In genomic region chr9:92138157-92138959, GRCh38 we compare ENCODE assay signal across 8 cellular contexts. TPM values are rescaled to one million over a fixed set of nuclear protein-coding genes. Genes with fewer than 3 reads are reported as not detected.
DNase-seq lines count a peak whose midpoint lies in the region; ATAC-seq and TF ChIP-seq lines count a peak whose summit lies in the region.

No MANE protein-coding gene starts in this region.

- no peak overlapping the region for H4K8ac ChIP-seq in H9 (replicated peaks; ENCODE audit: insufficient read length, low read depth, low read length)

- H3K56ac ChIP-seq in H9 (ENCODE audit: insufficient read length, low read depth, low read length): no peak overlapping the region

- H3T11ph ChIP-seq in H9 (ENCODE audit: low read length): no peak overlapping the region

- WGBS in H9 (ENCODE audit: extremely low coverage, insufficient read length, low lambda C conversion rate): no CpG with 5 or more reads among the region's 22 CpGs
- WGBS in testis, 2 donors: 59 to 82% methylated on average over 7 to 21 of the region's 22 CpGs

- no peak for TF ChIP-seq POLR2A in testis (IDR thresholded peaks at IDR 0.05)

- no peak overlapping the region for H2BK20ac ChIP-seq in H9 (ENCODE audit: low read depth, low read length, poor library complexity, severe bottlenecking)

- peaks cover 0 to 2% (median 0%) of the 10 kb centered on the region in 3 experiments; a peak in 1 of 7 replicates for H3K36me3 Mint-ChIP-seq in H9 (ENCODE audit: insufficient read depth in 1 of 3, low read depth in 3 of 3)
- H3K36me3 Mint-ChIP-seq in activated T-cell treated with anti-CD3 and anti-CD28 coated beads, Interleukin-2, amount 50 U/mL, for 72 hours (ENCODE audit: insufficient read depth in 2 of 2): no peaks in the 10 kb centered on the region

- H2BK5ac ChIP-seq in H9 (ENCODE audit: insufficient read length, low read length): no peak overlapping the region

- no peak overlapping the region for H2BK12ac ChIP-seq in H9 (ENCODE audit: insufficient read length, low read depth, low read length)

- peak; percentile 86 for DNase-seq in H9
- DNase-seq in OCI-M1 (lab: John Stamatoyannopoulos, UW): peak; percentile 81
- DNase-seq in activated T-cell treated with anti-CD3 and anti-CD28 coated beads, Interleukin-2, amount 50 U/mL, for 72 hours: peak; percentile 84 to 85
- peak; percentile 37 to 55 for DNase-seq in fibroblast of lung (ENCODE audit: low read depth in 2 of 2)
- DNase-seq in testis: peak; percentile 77
- DNase-seq in 8988T: no peak

- TF ChIP-seq CTCF in C4-2B (conservative IDR thresholded peaks at IDR 0.05): peak; percentile 90
- peak; percentile 95 for TF ChIP-seq CTCF in H9 (conservative IDR thresholded peaks at IDR 0.05)
- TF ChIP-seq CTCF in fibroblast of lung (conservative IDR thresholded peaks at IDR 0.05 in 1 of 2, IDR thresholded peaks at IDR 0.05 in 1 of 2; ENCODE audit: low read depth in 1 of 2, low read length in 2 of 2): peak; percentile 69 to 73
- peak; percentile 86 for TF ChIP-seq CTCF in neutrophil (IDR thresholded peaks at IDR 0.05)
- TF ChIP-seq CTCF in testis (IDR thresholded peaks at IDR 0.05): peak; percentile 69 to 93 (median 81)

- H3K4me1 ChIP-seq in H9 (ENCODE audit: insufficient read depth, low read length) (no peaks in the 10 kb centered on the region), fibroblast of lung (ENCODE audit: control insufficient read depth, extremely low read depth, insufficient read depth, low read length) (peaks cover 10% of the 10 kb centered on the region), neutrophil (ENCODE audit: control insufficient read depth in 1 of 2, insufficient read depth in 1 of 2, low read depth in 1 of 2, low read length in 1 of 2) (peaks cover 14 to 30% of the 10 kb centered on the region in 2 experiments), testis (peaks cover 18% of the 10 kb centered on the region)

- H3K27ac Mint-ChIP-seq in H9: no peak overlapping the region; a peak in 1 of 7 replicates
- H3K27ac Mint-ChIP-seq in activated T-cell treated with anti-CD3 and anti-CD28 coated beads, Interleukin-2, amount 50 U/mL, for 72 hours: no peak overlapping the region

- peak; percentile 64 to 66 for ATAC-seq in activated T-cell treated with anti-CD3 and anti-CD28 coated beads, Interleukin-2, amount 50 U/mL, for 72 hours (replicated peaks in 1 of 2)

- H3K4me2 ChIP-seq in H9 (ENCODE audit: insufficient read depth, insufficient read length, low read length) (no peak overlapping the region), fibroblast of lung (ENCODE audit: extremely low read depth, insufficient read depth, low read length) (no peak overlapping the region)

- H3K4ac ChIP-seq in H9 (ENCODE audit: low read depth, low read length): no peak overlapping the region

- H4K91ac ChIP-seq in H9 (ENCODE audit: insufficient read length, low read depth, low read length): no peak overlapping the region

- H3K9ac ChIP-seq in H9 (ENCODE audit: extremely low read depth, insufficient read length, low read length) (no peak overlapping the region), fibroblast of lung (ENCODE audit: insufficient read depth, low read length) (no peak overlapping the region)

- no peak overlapping the region for H4K5ac ChIP-seq in H9 (ENCODE audit: insufficient read length, low read depth, low read length)

- no peak overlapping the region for H2BK15ac ChIP-seq in H9 (ENCODE audit: low read depth, low read length)

- H3K9me3 ChIP-seq in H9 (ENCODE audit: control insufficient read depth, low read depth, low read length) (no peaks in the 10 kb centered on the region), fibroblast of lung (ENCODE audit: control insufficient read depth, insufficient read depth, low read depth, low read length) (no peaks in the 10 kb centered on the region), neutrophil (no peaks in the 10 kb centered on the region), testis (no peaks in the 10 kb centered on the region)

- H2AFZ ChIP-seq in H9 (ENCODE audit: low read length): no peak overlapping the region
- H2AFZ ChIP-seq in fibroblast of lung (ENCODE audit: low read length): no peak overlapping the region

- H3K9me3 Mint-ChIP-seq in H9: no peaks in the 10 kb centered on the region; a peak in 1 of 5 replicates
- no peaks in the 10 kb centered on the region for H3K9me3 Mint-ChIP-seq in activated T-cell treated with anti-CD3 and anti-CD28 coated beads, Interleukin-2, amount 50 U/mL, for 72 hours

- peaks cover 19 to 20% of the 10 kb centered on the region in 2 experiments for H3K4me1 Mint-ChIP-seq in H9
- H3K4me1 Mint-ChIP-seq in activated T-cell treated with anti-CD3 and anti-CD28 coated beads, Interleukin-2, amount 50 U/mL, for 72 hours (ENCODE audit: low read depth): peaks cover 25% of the 10 kb centered on the region

- no peaks in the 10 kb centered on the region for H3K79me1 ChIP-seq in H9 (ENCODE audit: insufficient read depth, low read depth, low read length, poor library complexity, severe bottlenecking)

- H3K4me3 ChIP-seq in fibroblast of lung (replicated peaks in 1 of 4; ENCODE audit: control extremely low read depth in 1 of 4, insufficient read depth in 1 of 4, low read depth in 3 of 4, low read length in 4 of 4) (no peak overlapping the region), neutrophil (ENCODE audit: low read depth in 1 of 2, low read length in 1 of 2) (no peak overlapping the region), testis (no peak overlapping the region)

- H3K27me3 ChIP-seq in H9 (ENCODE audit: insufficient read depth, low read length) (peaks cover 3% of the 10 kb centered on the region; the same call in 1 of the 2 replicates), fibroblast of lung (ENCODE audit: control insufficient read depth, insufficient read depth, low read length) (no peaks in the 10 kb centered on the region), neutrophil (peaks cover 52% of the 10 kb centered on the region), testis (no peaks in the 10 kb centered on the region)

- no peak overlapping the region for H3K14ac ChIP-seq in H9 (ENCODE audit: insufficient read depth, low read length)

- H4K20me1 ChIP-seq in H9 (ENCODE audit: control insufficient read depth, insufficient read depth, insufficient read length) (no peaks in the 10 kb centered on the region), fibroblast of lung (ENCODE audit: control insufficient read depth, extremely low read depth, insufficient read depth, low read length) (no peaks in the 10 kb centered on the region)

- peaks cover 38% of the 10 kb centered on the region for H3K27me3 Mint-ChIP-seq in H9 (ENCODE audit: low read depth)
- H3K27me3 Mint-ChIP-seq in activated T-cell treated with anti-CD3 and anti-CD28 coated beads, Interleukin-2, amount 50 U/mL, for 72 hours (ENCODE audit: low read depth): peaks cover 58% of the 10 kb centered on the region

- no peak overlapping the region for H3K18ac ChIP-seq in H9 (ENCODE audit: insufficient read length, low read depth, low read length)

- no peak overlapping the region for H3K23ac ChIP-seq in H9 (ENCODE audit: insufficient read length, low read depth, low read length)

- no peak overlapping the region for H3K27ac ChIP-seq in C4-2B
- H3K27ac ChIP-seq in H9 (ENCODE audit: insufficient read length, low read depth, low read length): no peak overlapping the region
- no peak overlapping the region for H3K27ac ChIP-seq in fibroblast of lung (ENCODE audit: insufficient read depth, low read length)
- no peak overlapping the region for H3K27ac ChIP-seq in neutrophil
- no peak overlapping the region for H3K27ac ChIP-seq in testis

- no peak overlapping the region for H2BK120ac ChIP-seq in H9 (ENCODE audit: low read depth, low read length, poor library complexity, severe bottlenecking)

- no peak overlapping the region for H3K4me3 Mint-ChIP-seq in H9
- no peak overlapping the region for H3K4me3 Mint-ChIP-seq in activated T-cell treated with anti-CD3 and anti-CD28 coated beads, Interleukin-2, amount 50 U/mL, for 72 hours

- H3K23me2 ChIP-seq in H9 (ENCODE audit: insufficient read length, low read depth, low read length, poor library complexity, severe bottlenecking): peaks cover 5% of the 10 kb centered on the region

- intact Hi-C loops in testis (cut with DNase I; ENCODE audit: low total_unique reads): loop anchor here (5.0 kb wide), 1 partner anchor 104 kb away; no protein-coding TSS in a partner anchor

- H3K36me3 ChIP-seq in fibroblast of lung (ENCODE audit: control insufficient read depth, insufficient read depth, low read length): no peaks in the 10 kb centered on the region
- no peaks in the 10 kb centered on the region for H3K36me3 ChIP-seq in neutrophil
- no peaks in the 10 kb centered on the region for H3K36me3 ChIP-seq in testis (ENCODE audit: low read depth, missing control alignments)

- H2AK5ac ChIP-seq in H9 (ENCODE audit: insufficient read length, low read length): no peak overlapping the region

- H3K79me2 ChIP-seq in H9 (ENCODE audit: insufficient read depth, low read length): no peaks in the 10 kb centered on the region
- no peaks in the 10 kb centered on the region for H3K79me2 ChIP-seq in fibroblast of lung (ENCODE audit: control insufficient read depth, insufficient read depth, low read length)

RNA-seq across cellular contexts. Expression of gene SPTLC1, which starts 23.1 kb away (rescaled TPM):
- 70.5 and 73.5 TPM in 2 replicates for total RNA-seq in H9 (2021)
- 10 to 100 TPM; 54.4 to 55.5 TPM for total RNA-seq in activated T-cell treated with anti-CD3 and anti-CD28 coated beads, Interleukin-2, amount 50 U/mL, for 72 hours
- 122 and 138 TPM in 2 replicates for total RNA-seq in fibroblast of lung
- 86.2 and 97.8 TPM in 2 replicates for polyA plus RNA-seq in fibroblast of lung
- 53.2 and 57.1 TPM in 2 replicates for polyA plus RNA-seq in fibroblast of lung (2012)
- polyA minus RNA-seq in fibroblast of lung (ENCODE audit: low replicate concordance): 33.6 and 39.7 TPM in 2 replicates
- total RNA-seq in testis: 100 to 1,000 TPM in 1 of 2 donors, 10 to 100 TPM in 1; 77.1 to 104 TPM
- polyA plus RNA-seq in testis (ENCODE audit: insufficient read depth, low read depth, low replicate concordance): 71.6 TPM
